Comparison of ENCODE assay signal across 9 cellular contexts in genomic region chr13:93244141-93244917, GRCh38. TPM values are rescaled to one million over a fixed set of nuclear protein-coding genes. Genes with fewer than 3 reads are reported as not detected.
DNase-seq lines count a peak whose midpoint lies in the region; ATAC-seq and TF ChIP-seq lines count a peak whose summit lies in the region.
"Had no signal": no experiment of that assay in that cellular context is flagged by ENCODE, and none has a peak within 500 bp of the region (broad histone marks: within the 10 kb centered on the region; RNA-seq: fewer than 3 reads in every experiment).

No MANE protein-coding gene starts in this region.

- no peak overlapping the region for H3K27ac ChIP-seq in SJSA1
- peak overlapping the region in 5 of 12 donors; percentile 11 to 40 (median 30) for H3K27ac ChIP-seq in heart left ventricle

- peak in 1 of 2 experiments; percentile 66 for DNase-seq in SJSA1 (ENCODE audit: low read depth in 1 of 2, low spot score in 2 of 2)
- peak in 2 of 5 donors; percentile 28 to 33 for DNase-seq in heart left ventricle
- no peak for DNase-seq in skeletal muscle cell (ENCODE audit: low read depth)
- no peak for DNase-seq in germinal center (ENCODE audit: low spot score)
- DNase-seq in NCI-H146 treated with DMSO at 0.1 percent for 48 hours (lab: John Stamatoyannopoulos, UW; ENCODE audit: unreplicated experiment) = no peak
- no peak for DNase-seq in NCI-H526 (lab: John Stamatoyannopoulos, UW)
- DNase-seq: stimulated activated naive B cell treated with anti-CD40 and anti-IgM and Interleukin-4, amounts not matched to agents 10 μg/mL and 1 μg/mL and 100 μg/mL, for 72 hours had no signal

- ATAC-seq in GM18868 (IDR thresholded peaks at IDR 0.05; ENCODE audit: unreplicated experiment) (peak; percentile 59), heart left ventricle (peak in 3 of 4 donors; percentile 30 to 86 (median 60)), HG02870 (IDR thresholded peaks at IDR 0.05; ENCODE audit: unreplicated experiment) (no peak)

- H3K4me1 ChIP-seq in SJSA1 (replicated peaks) (peaks cover 16% of the 10 kb centered on the region), heart left ventricle (no peaks in the 10 kb centered on the region)

- intact Hi-C loops in heart left ventricle (cut with DNase I) = no loop called here

- H3K27me3 ChIP-seq in SJSA1 (replicated peaks) = no peaks in the 10 kb centered on the region
- H3K27me3 ChIP-seq in heart left ventricle = no peaks in the 10 kb centered on the region

- H3K36me3 ChIP-seq in SJSA1 = no peaks in the 10 kb centered on the region
- H3K36me3 ChIP-seq in heart left ventricle = no peaks in the 10 kb centered on the region

- TF ChIP-seq CTCF in heart left ventricle (IDR thresholded peaks at IDR 0.05) = no peak

- peak overlapping the region; percentile 11 for H3K4me3 ChIP-seq in SJSA1
- H3K4me3 ChIP-seq in heart left ventricle = peak overlapping the region in 9 of 12 donors; percentile 15 to 53 (median 32)
- peak overlapping the region; percentile 39 for H3K4me3 ChIP-seq in skeletal muscle cell (ENCODE audit: low read depth, low read length)

- 51 to 56% (median 54%) methylated on average over 15 to 17 of the region's 17 CpGs for WGBS in heart left ventricle, 4 donors

- H3K9me3 ChIP-seq in SJSA1 (replicated peaks) = peaks cover 8% of the 10 kb centered on the region
- peaks cover 0 to 16% (median 3%) of the 10 kb centered on the region in 12 donors for H3K9me3 ChIP-seq in heart left ventricle

- TF ChIP-seq POLR2A in heart left ventricle (IDR thresholded peaks at IDR 0.05) = no peak

RNA-seq across cellular contexts. Expression of gene GPC6, which starts 17.7 kb away (rescaled TPM):
- total RNA-seq in SJSA1 (2014; rRNA removed; shearing (Covaris generic)) = 0.88 and 1.6 TPM in 2 replicates
- 1 to 10 TPM in 7 of 9 donors, under 1 TPM in 2; 0.44 to 6.2 (median 2.3) TPM for total RNA-seq in heart left ventricle
- under 1 TPM; 0.08 to 0.93 TPM for polyA plus RNA-seq in heart left ventricle
